Comparison of ENCODE assay signal across 7 cellular contexts in the genomic region with DNA sequence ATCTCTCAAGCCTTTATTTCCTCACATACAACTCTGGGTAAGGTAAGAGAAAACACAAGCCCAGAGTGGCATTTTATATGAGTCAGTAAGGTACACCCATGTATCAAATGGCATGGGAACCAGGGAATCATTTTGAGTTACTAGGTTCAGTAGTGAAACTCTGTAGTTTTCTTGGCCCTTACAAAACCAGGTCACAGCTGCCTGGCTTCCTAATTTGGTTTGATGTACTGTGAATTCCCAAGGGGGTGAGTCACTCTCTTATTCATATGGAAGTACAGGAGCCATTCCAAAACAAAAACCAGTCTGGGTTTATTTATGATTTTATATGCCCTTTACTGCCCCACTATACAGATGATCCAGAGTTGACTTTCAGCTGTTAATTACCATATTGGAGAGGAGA.
DNase-seq lines count a peak whose midpoint lies in the region; ATAC-seq and TF ChIP-seq lines count a peak whose summit lies in the region.

No MANE protein-coding gene starts in this region.

- no peak overlapping the region for H2BK15ac ChIP-seq in H9 (ENCODE audit: low read depth, low read length)

- H3K27ac Mint-ChIP-seq in H9 = peak overlapping the region; percentile 61 to 87 (median 82); a peak in 6 of 7 replicates
- H3K27ac Mint-ChIP-seq in stimulated activated naive B cell treated with anti-CD40 and anti-IgM and Interleukin-4, amounts not matched to agents 10 μg/mL and 1 μg/mL and 100 μg/mL, for 72 hours = no peak overlapping the region

- no peaks in the 10 kb centered on the region for H3K27me3 Mint-ChIP-seq in H9 (ENCODE audit: low read depth)
- H3K27me3 Mint-ChIP-seq in stimulated activated naive B cell treated with anti-CD40 and anti-IgM and Interleukin-4, amounts not matched to agents 10 μg/mL and 1 μg/mL and 100 μg/mL, for 72 hours = no peaks in the 10 kb centered on the region

- no peak overlapping the region for H2BK20ac ChIP-seq in H9 (ENCODE audit: low read depth, low read length, poor library complexity, severe bottlenecking)

- no peaks in the 10 kb centered on the region for H3K36me3 ChIP-seq in Panc1 (ENCODE audit: control insufficient read depth, insufficient read depth, low read length)

- peaks cover 4 to 5% of the 10 kb centered on the region in 2 experiments; a peak in 2 of 5 replicates for H3K9me3 Mint-ChIP-seq in H9
- peaks cover 0 to 4% of the 10 kb centered on the region in 2 donors for H3K9me3 Mint-ChIP-seq in stimulated activated naive B cell treated with anti-CD40 and anti-IgM and Interleukin-4, amounts not matched to agents 10 μg/mL and 1 μg/mL and 100 μg/mL, for 72 hours

- no peaks in the 10 kb centered on the region for H3K79me2 ChIP-seq in H9 (ENCODE audit: insufficient read depth, low read length)

- H3K27ac ChIP-seq in H9 (ENCODE audit: insufficient read length, low read depth, low read length) (peak overlapping the region; percentile 88), Panc1 (ENCODE audit: low read length) (no peak overlapping the region; the same call in 1 of the 2 replicates), foreskin keratinocyte (peak overlapping the region; percentile 60)

- no peak overlapping the region for H4K5ac ChIP-seq in H9 (ENCODE audit: insufficient read length, low read depth, low read length)

- peak overlapping the region; percentile 59 for H2AFZ ChIP-seq in H9 (ENCODE audit: low read length)

- no peak overlapping the region for H3K4me3 Mint-ChIP-seq in H9
- H3K4me3 Mint-ChIP-seq in stimulated activated naive B cell treated with anti-CD40 and anti-IgM and Interleukin-4, amounts not matched to agents 10 μg/mL and 1 μg/mL and 100 μg/mL, for 72 hours = peak overlapping the region in 1 of 2 donors; percentile 36

- no peak overlapping the region for H4K8ac ChIP-seq in H9 (replicated peaks; ENCODE audit: insufficient read length, low read depth, low read length)

- ATAC-seq in Panc1 = peak; percentile 79
- ATAC-seq in foreskin keratinocyte = peak; percentile 98
- peak; percentile 98 for ATAC-seq in stimulated activated naive B cell treated with anti-CD40 and anti-IgM and Interleukin-4, amounts not matched to agents 10 μg/mL and 1 μg/mL and 100 μg/mL, for 72 hours (replicated peaks)
- ATAC-seq in GM21528 (IDR thresholded peaks at IDR 0.05; ENCODE audit: low FRiP score, unreplicated experiment) = no peak

- H3K18ac ChIP-seq in H9 (ENCODE audit: insufficient read length, low read depth, low read length) = no peak overlapping the region

- no peak overlapping the region for H3K56ac ChIP-seq in H9 (ENCODE audit: insufficient read length, low read depth, low read length)

- H3K4me1 ChIP-seq in H9 (ENCODE audit: insufficient read depth, low read length) = peaks cover 4% of the 10 kb centered on the region
- H3K4me1 ChIP-seq in Panc1 (ENCODE audit: control insufficient read depth, insufficient read depth, low read length) = 0 out of 2 replicates have a peak, but pooled peaks cover 5% of the 10 kb centered on the region
- peaks cover 5% of the 10 kb centered on the region for H3K4me1 ChIP-seq in foreskin keratinocyte

- H3K4me2 ChIP-seq in H9 (ENCODE audit: insufficient read depth, insufficient read length, low read length) = no peak overlapping the region

- peaks cover 20 to 26% of the 10 kb centered on the region in 2 experiments for H3K4me1 Mint-ChIP-seq in H9
- H3K4me1 Mint-ChIP-seq in stimulated activated naive B cell treated with anti-CD40 and anti-IgM and Interleukin-4, amounts not matched to agents 10 μg/mL and 1 μg/mL and 100 μg/mL, for 72 hours = peaks cover 3 to 32% of the 10 kb centered on the region in 2 donors

- no peak overlapping the region for H3K9ac ChIP-seq in H9 (ENCODE audit: extremely low read depth, insufficient read length, low read length)

- no peak overlapping the region for H3K23ac ChIP-seq in H9 (ENCODE audit: insufficient read length, low read depth, low read length)

- no peak overlapping the region for H3K4me3 ChIP-seq in Panc1 (ENCODE audit: low read depth in 2 of 2, low read length in 2 of 2)

- H3K4ac ChIP-seq in H9 (ENCODE audit: low read depth, low read length) = no peak overlapping the region

- DNase-seq in H9 = peak; percentile 44
- peak; percentile 73 for DNase-seq in Panc1 (ENCODE audit: low read depth, low spot score)
- DNase-seq in foreskin keratinocyte = peak; percentile 94 to 95
- DNase-seq in stimulated activated naive B cell treated with anti-CD40 and anti-IgM and Interleukin-4, amounts not matched to agents 10 μg/mL and 1 μg/mL and 100 μg/mL, for 72 hours = peak; percentile 47
- no peak for DNase-seq in germinal center (ENCODE audit: low spot score)
- DNase-seq in KBM-7 = no peak

- H3K23me2 ChIP-seq in H9 (ENCODE audit: insufficient read length, low read depth, low read length, poor library complexity, severe bottlenecking) = no peaks in the 10 kb centered on the region

- CTCF ChIA-PET in Panc1 (lab: Charles Lee) = no interaction called here

- peak overlapping the region; percentile 49; the same call in 1 of the 2 replicates for H3K14ac ChIP-seq in H9 (ENCODE audit: insufficient read depth, low read length)

- H3K9me3 ChIP-seq in H9 (ENCODE audit: control insufficient read depth, low read depth, low read length) = no peaks in the 10 kb centered on the region
- no peaks in the 10 kb centered on the region; the same call in 1 of the 2 replicates for H3K9me3 ChIP-seq in Panc1 (ENCODE audit: control insufficient read depth, insufficient read depth, low read depth, low read length)

- no peaks in the 10 kb centered on the region for H3K27me3 ChIP-seq in H9 (ENCODE audit: insufficient read depth, low read length)
- no peaks in the 10 kb centered on the region for H3K27me3 ChIP-seq in Panc1 (ENCODE audit: control insufficient read depth, insufficient read depth, low read length)
- no peaks in the 10 kb centered on the region for H3K27me3 ChIP-seq in foreskin keratinocyte

- BruUV-seq in Panc1 (replicated peaks; lab: Mats Ljungman, UMichigan) = no TSS peak

- peaks cover 0 to 7% (median 6%) of the 10 kb centered on the region in 3 experiments; a peak in 4 of 7 replicates for H3K36me3 Mint-ChIP-seq in H9 (ENCODE audit: insufficient read depth in 1 of 3, low read depth in 3 of 3)
- H3K36me3 Mint-ChIP-seq in stimulated activated naive B cell treated with anti-CD40 and anti-IgM and Interleukin-4, amounts not matched to agents 10 μg/mL and 1 μg/mL and 100 μg/mL, for 72 hours = peaks cover 0 to 4% of the 10 kb centered on the region in 2 donors

- in situ Hi-C loops in Panc1 (cut with HindIII; ENCODE audit: low pct_unique_long_range_greater_than_20kb, low sequenced_read_pairs) (no loop called here), KBM-7 (cut with MboI; ENCODE audit: low pct_unique_long_range_greater_than_20kb, low sequenced_read_pairs) (no loop called here)

- POLR2A ChIA-PET in Panc1 (lab: Charles Lee) = no interaction called here

- H2BK12ac ChIP-seq in H9 (ENCODE audit: insufficient read length, low read depth, low read length) = peak overlapping the region; percentile 93

- intact Hi-C loops in Panc1 (cut with micrococcal nuclease; ENCODE audit: unreplicated experiment) = no loop called here

- H2AK5ac ChIP-seq in H9 (ENCODE audit: insufficient read length, low read length) = no peak overlapping the region

- H3T11ph ChIP-seq in H9 (ENCODE audit: low read length) = no peak overlapping the region

- H4K91ac ChIP-seq in H9 (ENCODE audit: insufficient read length, low read depth, low read length) = no peak overlapping the region

- no peaks in the 10 kb centered on the region for H4K20me1 ChIP-seq in H9 (ENCODE audit: control insufficient read depth, insufficient read depth, insufficient read length)

- no peak overlapping the region for H2BK120ac ChIP-seq in H9 (ENCODE audit: low read depth, low read length, poor library complexity, severe bottlenecking)

- H2BK5ac ChIP-seq in H9 (ENCODE audit: insufficient read length, low read length) = no peak overlapping the region

- TF ChIP-seq CTCF in H9 (conservative IDR thresholded peaks at IDR 0.05) (no peak), Panc1 (IDR thresholded peaks at IDR 0.05) (no peak), foreskin keratinocyte (conservative IDR thresholded peaks at IDR 0.05) (no peak)

- H3K79me1 ChIP-seq in H9 (ENCODE audit: insufficient read depth, low read depth, low read length, poor library complexity, severe bottlenecking) = no peaks in the 10 kb centered on the region

Comparison
In these comparisons a context has a peak if more than half of its experiments do, and no peak if none do; other contexts are left out.
1. DNase-seq: peak in H9 (single experiment), Panc1 (single experiment), foreskin keratinocyte (2 of 2) and stimulated activated naive B cell treated with anti-CD40 and anti-IgM and Interleukin-4, amounts not matched to agents 10 μg/mL and 1 μg/mL and 100 μg/mL, for 72 hours (single experiment); none in germinal center (single experiment) and KBM-7 (single experiment).